ENCODE assay signal across 19 cellular contexts in genomic region chr7:67343114-67343513, GRCh38.
DNase-seq lines count a peak whose midpoint lies in the region; ATAC-seq, FAIRE-seq and TF ChIP-seq lines count a peak whose summit lies in the region.
"Had no signal": no experiment of that assay in that cellular context is flagged by ENCODE, and none has a peak within 500 bp of the region (broad histone marks: within the 10 kb centered on the region; RNA-seq: fewer than 3 reads in every experiment).

No MANE protein-coding gene starts in this region.

- CTCF ChIA-PET in SK-N-SH (lab: Yijun Ruan, JAX), result no interaction called here
- CTCF ChIA-PET in K562 (lab: Yijun Ruan, JAX; ENCODE audit: low intra/inter-chr PET ratio), result no interaction called here

- no peak for TF ChIP-seq RAD21 in SK-N-SH (IDR thresholded peaks at IDR 0.05; ENCODE audit: low read length)
- no peak for TF ChIP-seq RAD21 in K562 (CRISPR knock-in tag; conservative IDR thresholded peaks at IDR 0.05 in 1 of 2, IDR thresholded peaks at IDR 0.05 in 1 of 2)

- in situ Hi-C loops in K562 (cut with MboI), result no loop called here

- no peaks in the 10 kb centered on the region for H3K27me3 Mint-ChIP-seq in osteocyte (ENCODE audit: unreplicated experiment)

- no peaks in the 10 kb centered on the region for H3K9me2 ChIP-seq in SK-N-SH

- no peak for DNase-seq in SK-N-SH
- DNase-seq in K562 (ENCODE audit: extremely low read depth in 1 of 4, low spot score in 3 of 4), result no peak
- peak; percentile 63 for DNase-seq in osteocyte (ENCODE audit: extremely low spot score, unreplicated experiment)
- no peak for DNase-seq in MG63
- no peak for DNase-seq in RKO (ENCODE audit: low spot score)
- DNase-seq in mucosa of descending colon, result no peak
- DNase-seq: DMS153, DND-41, GM23248, H7, Karpas-422, MV-4-11, NCI-H1436 treated with DMSO at 0.1 percent for 48 hours, NCI-H446 treated with DMSO at 0.1 percent for 48 hours, NCI-H526 had no signal

- TF ChIP-seq EP300 in SK-N-SH (IDR thresholded peaks at IDR 0.05; ENCODE audit: borderline replicate concordance in 1 of 2, low read depth in 1 of 2, low read length in 1 of 2) (no peak), K562 (IDR thresholded peaks at IDR 0.05; ENCODE audit: low read length) (no peak)

- H2AFZ ChIP-seq in SK-N-SH (ENCODE audit: low read depth) (no peak overlapping the region), K562 (ENCODE audit: low read depth, low read length) (no peak overlapping the region)
- H2AFZ ChIP-seq: GM23248 had no signal

- no peaks in the 10 kb centered on the region for H3K9me1 ChIP-seq in K562 (ENCODE audit: control insufficient read depth, insufficient read depth, low read length)

- H3K9ac ChIP-seq in SK-N-SH (no peak overlapping the region), K562 (ENCODE audit: insufficient read depth in 1 of 2, low read depth in 2 of 2, low read length in 2 of 2) (no peak overlapping the region)
- H3K9ac ChIP-seq: GM23248 had no signal

- POLR2A ChIA-PET in SK-N-SH (lab: Yijun Ruan, JAX) (no interaction called here), K562 (lab: Yijun Ruan, JAX) (no interaction called here)

- no peaks in the 10 kb centered on the region for H3K9me3 Mint-ChIP-seq in osteocyte (ENCODE audit: unreplicated experiment)

- ATAC-seq in SK-N-SH treated with all-trans-retinoic acid at 6 μM for 48 hours, result peak; percentile 27; the same call in 2 of the 3 replicates
- peak; percentile 33; the same call in 1 of the 3 replicates for ATAC-seq in K562
- ATAC-seq in mucosa of descending colon, result no peak
- ATAC-seq: Panc1 had no signal

- no peak for TF ChIP-seq POLR2A in K562 (conservative IDR thresholded peaks at IDR 0.05)

- no peak overlapping the region for H3K4me3 Mint-ChIP-seq in osteocyte (ENCODE audit: unreplicated experiment)

- H3K36me3 ChIP-seq in SK-N-SH (replicated peaks in 1 of 2; ENCODE audit: control insufficient read depth in 1 of 2, insufficient read depth in 2 of 2, low read length in 1 of 2), result no peaks in the 10 kb centered on the region
- H3K36me3 ChIP-seq in K562 (ENCODE audit: control insufficient read depth, insufficient read depth, low read length), result no peaks in the 10 kb centered on the region
- H3K36me3 ChIP-seq in MG63, result no peaks in the 10 kb centered on the region
- no peaks in the 10 kb centered on the region for H3K36me3 ChIP-seq in mucosa of descending colon (ENCODE audit: low read depth)
- H3K36me3 ChIP-seq: SJSA1 had no signal

- no peaks in the 10 kb centered on the region for H3K79me2 ChIP-seq in SK-N-SH (ENCODE audit: insufficient read depth)
- no peaks in the 10 kb centered on the region for H3K79me2 ChIP-seq in K562 (ENCODE audit: control insufficient read depth, insufficient read depth, low read length)

- H3K4me3 ChIP-seq in SK-N-SH (ENCODE audit: low read depth in 2 of 2, low read length in 1 of 2) (no peak overlapping the region), K562 (no peak overlapping the region), MG63 (no peak overlapping the region), mucosa of descending colon (no peak overlapping the region)
- H3K4me3 ChIP-seq: GM23248, SJSA1 had no signal

- FAIRE-seq in K562 (lab: Jason Lieb, UNC), result no peak

- H3K4me1 Mint-ChIP-seq in osteocyte (ENCODE audit: unreplicated experiment), result no peaks in the 10 kb centered on the region

- peaks cover 0 to 9% of the 10 kb centered on the region in 2 experiments; a peak in 1 of 4 replicates for H3K4me1 ChIP-seq in SK-N-SH (ENCODE audit: control insufficient read depth in 1 of 2, insufficient read depth in 2 of 2, low read depth in 1 of 2, low read length in 1 of 2)
- no peaks in the 10 kb centered on the region for H3K4me1 ChIP-seq in K562 (replicated peaks in 1 of 2; ENCODE audit: control insufficient read depth in 2 of 2, insufficient read depth in 2 of 2, low read length in 2 of 2)
- H3K4me1 ChIP-seq in mucosa of descending colon (ENCODE audit: low read depth), result no peaks in the 10 kb centered on the region
- H3K4me1 ChIP-seq: SJSA1 had no signal

- no peaks in the 10 kb centered on the region for H3F3A ChIP-seq in SK-N-SH (replicated peaks; ENCODE audit: insufficient read depth)

- H3K9me3 ChIP-seq in SK-N-SH (peaks cover 4% of the 10 kb centered on the region; the same call in 1 of the 2 replicates), K562 (replicated peaks; ENCODE audit: control insufficient read depth, insufficient read depth, low read depth, low read length) (no peaks in the 10 kb centered on the region), MG63 (no peaks in the 10 kb centered on the region), mucosa of descending colon (no peaks in the 10 kb centered on the region)
- H3K9me3 ChIP-seq: SJSA1 had no signal

- no TSS peak for BruUV-seq in K562 (replicated peaks; lab: Mats Ljungman, UMichigan)

- no peaks in the 10 kb centered on the region for H3K27me3 ChIP-seq in SK-N-SH (ENCODE audit: insufficient read depth)
- H3K27me3 ChIP-seq in K562 (ENCODE audit: control insufficient read depth in 2 of 2, insufficient read depth in 2 of 2, low read length in 2 of 2), result no peaks in the 10 kb centered on the region
- H3K27me3 ChIP-seq in MG63, result no peaks in the 10 kb centered on the region
- H3K27me3 ChIP-seq: SJSA1 had no signal

- peaks cover 10% of the 10 kb centered on the region for H3K36me3 Mint-ChIP-seq in osteocyte (ENCODE audit: unreplicated experiment)

- H3K27ac ChIP-seq in SK-N-SH (ENCODE audit: low read depth in 2 of 2, low read length in 1 of 2) (peak overlapping the region in 1 of 2 experiments; percentile 40; a peak in 1 of 4 replicates), K562 (ENCODE audit: extremely low read depth, low read depth, low read length) (no peak overlapping the region)
- H3K27ac ChIP-seq: GM23248, HL-60, SJSA1 had no signal

- intact Hi-C loops in K562 (cut with micrococcal nuclease) (no loop called here), mucosa of descending colon (cut with DNase I, micrococcal nuclease) (no loop called here)

- H4K20me1 ChIP-seq in SK-N-SH (ENCODE audit: insufficient read depth), result no peaks in the 10 kb centered on the region
- H4K20me1 ChIP-seq in K562 (replicated peaks; ENCODE audit: control insufficient read depth, insufficient read depth, low read length), result no peaks in the 10 kb centered on the region

- H3K27ac Mint-ChIP-seq in osteocyte (ENCODE audit: unreplicated experiment), result no peak overlapping the region

- TF ChIP-seq CTCF in SK-N-SH (IDR thresholded peaks at IDR 0.05), result no peak
- TF ChIP-seq CTCF in K562 (IDR thresholded peaks at IDR 0.05 in 2 of 3, conservative IDR thresholded peaks at IDR 0.05 in 1 of 3; ENCODE audit: insufficient read depth in 2 of 3, low read depth in 1 of 3, low read length in 3 of 3), result no peak
- no peak for TF ChIP-seq CTCF in osteocyte (IDR thresholded peaks at IDR 0.05)
- TF ChIP-seq CTCF in mucosa of descending colon (IDR thresholded peaks at IDR 0.05), result no peak

- WGBS in SK-N-SH (ENCODE audit: low lambda C conversion rate), result 87% methylated on average over 3 of the region's 3 CpGs
- 34% methylated on average over 3 of the region's 3 CpGs for WGBS in K562 (ENCODE audit: insufficient coverage, low coverage, missing lambda C conversion rate)

- H3K4me2 ChIP-seq in SK-N-SH, result no peak overlapping the region
- H3K4me2 ChIP-seq in K562 (ENCODE audit: insufficient read depth, low read length), result no peak overlapping the region

TF ChIP-seq in SK-N-SH treated with all-trans-retinoic acid at 6 μM for 48 hours, 23 proteins besides CTCF, POLR2A, EP300 and RAD21 (continues in another document):
- TF ChIP-seq, protein P1, sequence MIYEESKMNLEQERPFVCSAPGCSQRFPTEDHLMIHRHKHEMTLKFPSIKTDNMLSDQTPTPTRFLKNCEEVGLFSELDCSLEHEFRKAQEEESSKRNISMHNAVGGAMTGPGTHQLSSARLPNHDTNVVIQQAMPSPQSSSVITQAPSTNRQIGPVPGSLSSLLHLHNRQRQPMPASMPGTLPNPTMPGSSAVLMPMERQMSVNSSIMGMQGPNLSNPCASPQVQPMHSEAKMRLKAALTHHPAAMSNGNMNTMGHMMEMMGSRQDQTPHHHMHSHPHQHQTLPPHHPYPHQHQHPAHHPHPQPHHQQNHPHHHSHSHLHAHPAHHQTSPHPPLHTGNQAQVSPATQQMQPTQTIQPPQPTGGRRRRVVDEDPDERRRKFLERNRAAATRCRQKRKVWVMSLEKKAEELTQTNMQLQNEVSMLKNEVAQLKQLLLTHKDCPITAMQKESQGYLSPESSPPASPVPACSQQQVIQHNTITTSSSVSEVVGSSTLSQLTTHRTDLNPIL (CRISPR knock-in tag; IDR thresholded peaks at IDR 0.05; ENCODE audit: low read depth), result no peak
- TF ChIP-seq SNAI2 (CRISPR knock-in tag; IDR thresholded peaks at IDR 0.05), result no peak

TF ChIP-seq in SK-N-SH, 30 proteins besides CTCF, POLR2A, EP300 and RAD21 (continues in another document):
- no peak for TF ChIP-seq TAF1 (IDR thresholded peaks at IDR 0.05; ENCODE audit: borderline replicate concordance, low read depth, low read length)
- TF ChIP-seq, protein P2, sequence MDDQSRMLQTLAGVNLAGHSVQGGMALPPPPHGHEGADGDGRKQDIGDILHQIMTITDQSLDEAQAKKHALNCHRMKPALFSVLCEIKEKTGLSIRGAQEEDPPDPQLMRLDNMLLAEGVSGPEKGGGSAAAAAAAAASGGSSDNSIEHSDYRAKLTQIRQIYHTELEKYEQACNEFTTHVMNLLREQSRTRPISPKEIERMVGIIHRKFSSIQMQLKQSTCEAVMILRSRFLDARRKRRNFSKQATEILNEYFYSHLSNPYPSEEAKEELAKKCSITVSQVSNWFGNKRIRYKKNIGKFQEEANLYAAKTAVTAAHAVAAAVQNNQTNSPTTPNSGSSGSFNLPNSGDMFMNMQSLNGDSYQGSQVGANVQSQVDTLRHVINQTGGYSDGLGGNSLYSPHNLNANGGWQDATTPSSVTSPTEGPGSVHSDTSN (IDR thresholded peaks at IDR 0.05), result no peak
- TF ChIP-seq MEF2A (IDR thresholded peaks at IDR 0.05; ENCODE audit: borderline replicate concordance, low read depth), result no peak
- TF ChIP-seq EZH2phosphoT487 (IDR thresholded peaks at IDR 0.05; ENCODE audit: borderline replicate concordance, low read depth), result no peak

TF ChIP-seq in K562, 482 proteins besides CTCF, POLR2A, EP300 and RAD21 (continues in another document):
- no peak for TF ChIP-seq ZNF785 (CRISPR knock-in tag; IDR thresholded peaks at IDR 0.05)
- TF ChIP-seq, protein P3, sequence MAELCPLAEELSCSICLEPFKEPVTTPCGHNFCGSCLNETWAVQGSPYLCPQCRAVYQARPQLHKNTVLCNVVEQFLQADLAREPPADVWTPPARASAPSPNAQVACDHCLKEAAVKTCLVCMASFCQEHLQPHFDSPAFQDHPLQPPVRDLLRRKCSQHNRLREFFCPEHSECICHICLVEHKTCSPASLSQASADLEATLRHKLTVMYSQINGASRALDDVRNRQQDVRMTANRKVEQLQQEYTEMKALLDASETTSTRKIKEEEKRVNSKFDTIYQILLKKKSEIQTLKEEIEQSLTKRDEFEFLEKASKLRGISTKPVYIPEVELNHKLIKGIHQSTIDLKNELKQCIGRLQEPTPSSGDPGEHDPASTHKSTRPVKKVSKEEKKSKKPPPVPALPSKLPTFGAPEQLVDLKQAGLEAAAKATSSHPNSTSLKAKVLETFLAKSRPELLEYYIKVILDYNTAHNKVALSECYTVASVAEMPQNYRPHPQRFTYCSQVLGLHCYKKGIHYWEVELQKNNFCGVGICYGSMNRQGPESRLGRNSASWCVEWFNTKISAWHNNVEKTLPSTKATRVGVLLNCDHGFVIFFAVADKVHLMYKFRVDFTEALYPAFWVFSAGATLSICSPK (IDR thresholded peaks at IDR 0.05; ENCODE audit: borderline replicate concordance), result no peak
